ENCODE assay signal across 20 cellular contexts in the genomic region with DNA sequence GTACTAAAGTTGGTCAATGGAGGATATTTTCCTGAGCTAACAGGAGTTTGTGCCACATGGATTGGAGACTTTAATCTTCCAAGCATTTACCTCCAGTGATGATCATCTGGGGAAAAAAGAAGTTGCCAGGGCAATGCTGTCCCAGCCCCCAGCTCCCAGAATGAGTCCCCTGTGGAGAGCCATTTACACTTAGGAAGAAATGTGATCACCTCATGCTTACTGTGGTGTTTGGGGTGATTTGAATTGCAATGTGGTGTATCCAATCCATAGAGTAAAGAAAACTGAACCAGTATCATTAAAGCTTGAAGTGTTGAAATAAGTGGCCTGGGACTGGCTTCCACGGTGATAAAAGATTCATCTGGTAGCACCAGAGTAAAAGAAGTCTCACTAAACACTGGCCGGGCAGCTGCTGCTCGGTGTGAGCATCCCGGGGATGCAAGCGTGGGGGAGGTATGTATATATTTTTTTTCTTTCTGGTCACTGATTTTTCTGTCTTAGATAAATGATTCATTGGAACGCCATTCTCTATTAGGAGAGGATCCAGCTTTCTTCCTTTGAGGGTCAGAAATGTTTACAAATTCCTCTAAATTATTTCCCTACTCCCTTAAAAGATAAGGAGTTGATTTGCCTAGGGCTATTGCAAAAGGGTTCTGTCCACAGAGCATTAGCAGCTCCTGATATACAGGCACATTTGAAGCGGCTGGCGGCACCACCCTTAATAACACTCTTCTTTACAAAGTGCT.
DNase-seq lines count a peak whose midpoint lies in the region; ATAC-seq and TF ChIP-seq lines count a peak whose summit lies in the region.
"Had no signal": no experiment of that assay in that cellular context is flagged by ENCODE, and none has a peak within 500 bp of the region (broad histone marks: within the 10 kb centered on the region; RNA-seq: fewer than 3 reads in every experiment).

No MANE protein-coding gene starts in this region.

- intact Hi-C loops in ascending aorta (cut with DNase I), result no loop called here

- peaks cover 8% of the 10 kb centered on the region; the same call in 1 of the 2 replicates for H3K4me1 ChIP-seq in GM23248 (ENCODE audit: insufficient read depth)
- peaks cover 8% of the 10 kb centered on the region for H3K4me1 ChIP-seq in hepatocyte (ENCODE audit: insufficient read depth)
- peaks cover 12% of the 10 kb centered on the region for H3K4me1 ChIP-seq in mesodermal cell (ENCODE audit: control insufficient read depth, insufficient read depth, low read length, poor library complexity, severe bottlenecking)
- no peaks in the 10 kb centered on the region for H3K4me1 ChIP-seq in ascending aorta
- H3K4me1 ChIP-seq: SJSA1 had no signal

- H3K9ac ChIP-seq in GM23248, result no peak overlapping the region

- no peaks in the 10 kb centered on the region for H3F3A ChIP-seq in GM23248 (ENCODE audit: insufficient read depth)

- H3K4me2 ChIP-seq in GM23248 (ENCODE audit: unreplicated experiment), result peak overlapping the region; percentile 32
- H3K4me2 ChIP-seq in hepatocyte, result peak overlapping the region; percentile 62
- H3K4me2 ChIP-seq: PC-9 had no signal

- no peak overlapping the region for H3K4me3 ChIP-seq in GM23248
- no peak overlapping the region for H3K4me3 ChIP-seq in hepatocyte
- H3K4me3 ChIP-seq in mesodermal cell (ENCODE audit: extremely low read depth, insufficient read depth, low read length, poor library complexity, severe bottlenecking), result no peak overlapping the region
- H3K4me3 ChIP-seq in ascending aorta, result no peak overlapping the region
- H3K4me3 ChIP-seq: PC-9, SJSA1 had no signal

- no peak for ATAC-seq in GM21825 (IDR thresholded peaks at IDR 0.05; ENCODE audit: unreplicated experiment)
- ATAC-seq: effector memory CD8-positive, alpha-beta T cell; left colon had no signal

- H3K9me2 ChIP-seq in GM23248 (ENCODE audit: insufficient read depth) (no peaks in the 10 kb centered on the region), hepatocyte (replicated peaks; ENCODE audit: insufficient read depth) (no peaks in the 10 kb centered on the region)

- H2AFZ ChIP-seq in GM23248, result no peak overlapping the region
- H2AFZ ChIP-seq in hepatocyte, result no peak overlapping the region
- H2AFZ ChIP-seq: PC-9 had no signal

- DNase-seq in GM23248 (no peak), NCI-H526 treated with DMSO at 0.1 percent for 48 hours (lab: John Stamatoyannopoulos, UW) (peak; percentile 95), hepatocyte (ENCODE audit: low spot score) (no peak), ascending aorta (ENCODE audit: low spot score in 2 of 2) (no peak), cortex of kidney (lab: John Stamatoyannopoulos, UW) (no peak), DMS114 treated with DMSO at 0.1 percent for 48 hours (lab: John Stamatoyannopoulos, UW; ENCODE audit: unreplicated experiment) (no peak)
- DNase-seq: activated CD4-positive, alpha-beta T cell treated with anti-CD3 and anti-CD28 coated beads, Interleukin-2, amount 50 U/mL, for 4 hours; activated gamma-delta T cell; CD4-positive, CD25-positive, alpha-beta regulatory T cell; DMS153; effector memory CD8-positive, alpha-beta T cell; Kasumi-1; left colon; NCI-H1105; PC-9; T-helper 2 cell; WERI-Rb-1 had no signal

- TF ChIP-seq CTCF in hepatocyte (IDR thresholded peaks at IDR 0.05; ENCODE audit: poor library complexity), result no peak
- no peak for TF ChIP-seq CTCF in ascending aorta (IDR thresholded peaks at IDR 0.05)

- peaks cover 42% of the 10 kb centered on the region for H3K27me3 ChIP-seq in GM23248 (replicated peaks; ENCODE audit: insufficient read depth)
- H3K27me3 ChIP-seq in hepatocyte, result peaks cover 36% of the 10 kb centered on the region
- no peaks in the 10 kb centered on the region for H3K27me3 ChIP-seq in ascending aorta
- H3K27me3 ChIP-seq: SJSA1 had no signal

- no peaks in the 10 kb centered on the region for H3K79me2 ChIP-seq in GM23248 (ENCODE audit: insufficient read depth)
- no peaks in the 10 kb centered on the region for H3K79me2 ChIP-seq in hepatocyte

- in situ Hi-C loops in GM23248 (cut with MboI), result no loop called here

- H4K20me1 ChIP-seq in GM23248 (ENCODE audit: insufficient read depth), result no peaks in the 10 kb centered on the region
- H4K20me1 ChIP-seq in hepatocyte (ENCODE audit: insufficient read depth, poor library complexity, severe bottlenecking), result no peaks in the 10 kb centered on the region

- H3K36me3 ChIP-seq in GM23248 (ENCODE audit: low read depth) (no peaks in the 10 kb centered on the region), hepatocyte (replicated peaks; ENCODE audit: insufficient read depth, low read depth) (no peaks in the 10 kb centered on the region), mesodermal cell (ENCODE audit: control insufficient read depth, insufficient read depth, low read length) (no peaks in the 10 kb centered on the region), ascending aorta (no peaks in the 10 kb centered on the region)
- H3K36me3 ChIP-seq: SJSA1, WERI-Rb-1 had no signal

- no peak overlapping the region for H3K27ac ChIP-seq in GM23248
- no peak overlapping the region for H3K27ac ChIP-seq in hepatocyte
- H3K27ac ChIP-seq in mesodermal cell (ENCODE audit: low read depth, low read length, severe bottlenecking), result peak overlapping the region; percentile 11
- no peak overlapping the region for H3K27ac ChIP-seq in ascending aorta
- H3K27ac ChIP-seq: PC-9, SJSA1, WERI-Rb-1 had no signal

- WGBS in GM23248 (ENCODE audit: low coverage in 1 of 2, low lambda C conversion rate in 2 of 2, missing lambda C conversion rate in 2 of 2), 2 experiments, result 0 to 2% methylated on average over 8 of the region's 8 CpGs
- WGBS in hepatocyte (ENCODE audit: low lambda C conversion rate, missing lambda C conversion rate), result 1% methylated on average over 8 of the region's 8 CpGs
- WGBS in mesodermal cell (ENCODE audit: insufficient coverage in 2 of 2), 2 experiments, result 0 to 8% methylated on average over 2 to 3 of the region's 8 CpGs

- H3K9me3 ChIP-seq in GM23248 (ENCODE audit: low read depth) (no peaks in the 10 kb centered on the region), hepatocyte (ENCODE audit: low read depth) (no peaks in the 10 kb centered on the region), mesodermal cell (ENCODE audit: control insufficient read depth, low read length) (no peaks in the 10 kb centered on the region), ascending aorta (no peaks in the 10 kb centered on the region)
- H3K9me3 ChIP-seq: SJSA1 had no signal
